8 cellular contexts compared by ENCODE assay signal in the genomic region with DNA sequence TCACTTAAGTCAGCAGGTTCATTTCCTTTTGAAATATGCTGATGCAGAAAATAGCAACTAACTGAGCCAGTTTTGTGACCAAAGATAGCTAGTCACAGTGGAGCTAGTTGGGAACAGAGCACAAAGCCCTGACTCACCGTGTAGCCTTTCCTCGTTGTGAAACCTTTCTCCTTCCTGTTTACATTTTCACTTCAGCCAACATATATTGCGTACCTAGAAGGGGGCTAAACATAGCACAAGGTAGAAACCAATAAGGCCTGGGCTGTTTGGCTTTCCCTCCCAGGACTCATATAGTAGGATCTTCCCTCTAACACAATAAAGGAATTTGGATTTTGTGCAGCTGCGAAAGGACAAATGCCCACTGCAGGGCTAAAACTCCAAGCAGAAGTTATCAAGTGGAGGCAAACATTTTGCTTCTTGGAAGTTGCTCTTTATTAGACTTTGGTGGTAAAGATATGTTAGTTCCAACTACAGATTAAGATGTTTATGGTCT. TPM values are rescaled to one million over a fixed set of nuclear protein-coding genes. Genes with fewer than 3 reads are reported as not detected.
DNase-seq lines count a peak whose midpoint lies in the region; ATAC-seq, FAIRE-seq and TF ChIP-seq lines count a peak whose summit lies in the region.

No MANE protein-coding gene starts in this region.

- ATAC-seq in A549 (peak; percentile 93 to 94), GM18502 (IDR thresholded peaks at IDR 0.05; ENCODE audit: poor library complexity, unreplicated experiment) (peak; percentile 100), HG02798 (IDR thresholded peaks at IDR 0.05; ENCODE audit: poor library complexity, unreplicated experiment) (peak; percentile 91), naive B cell (ENCODE audit: low read depth in 2 of 2) (peak; percentile 82)

- H3K4me1 ChIP-seq in A549, result peaks cover 10% of the 10 kb centered on the region

- CTCF ChIA-PET in A549 (lab: Yijun Ruan, JAX), result interaction anchor here (2.1 kb wide), 1 partner anchor 26 kb away, joined by 13 read pairs; no protein-coding TSS in a partner anchor

- no peaks in the 10 kb centered on the region for H3K27me3 Mint-ChIP-seq in naive B cell

- H3K4me2 ChIP-seq in A549, result peak overlapping the region; percentile 68

- TF ChIP-seq POLR2A in A549 (IDR thresholded peaks at IDR 0.05; ENCODE audit: low read length), result no peak

- TF ChIP-seq RAD21 in A549 (conservative IDR thresholded peaks at IDR 0.05 in 1 of 2, IDR thresholded peaks at IDR 0.05 in 1 of 2), result no peak

- no peak for TF ChIP-seq EP300 in A549 (IDR thresholded peaks at IDR 0.05)

- POLR2A ChIA-PET in A549 (lab: Yijun Ruan, JAX), result interaction anchor here (0.7 kb wide), 1 partner anchor 30 kb away, joined by 6 read pairs; no protein-coding TSS in a partner anchor

- no peaks in the 10 kb centered on the region for H3K9me3 Mint-ChIP-seq in naive B cell

- WGBS in A549 (ENCODE audit: missing lambda C conversion rate), result 15% methylated on average over 4 of the region's 4 CpGs

- TF ChIP-seq CTCF in A549 (IDR thresholded peaks at IDR 0.05), result no peak

- no peaks in the 10 kb centered on the region for H3K36me3 Mint-ChIP-seq in naive B cell

- peaks cover 6 to 9% (median 8%) of the 10 kb centered on the region in 3 donors for H3K4me1 Mint-ChIP-seq in naive B cell

- no peak for FAIRE-seq in A549 (lab: Jason Lieb, UNC)

- no peak overlapping the region for H3K4me3 ChIP-seq in A549

- H3K27ac ChIP-seq in A549, result peak overlapping the region; percentile 75 to 81
- H3K27ac ChIP-seq in cingulate gyrus (ENCODE audit: low read depth, low read length), result peak overlapping the region; percentile 39

- DNase-seq in A549 (ENCODE audit: low read depth in 1 of 2, low spot score in 1 of 2) (peak; percentile 69 to 84), NCI-H510A (lab: John Stamatoyannopoulos, UW) (peak; percentile 34), naive B cell (no peak)
- DNase-seq in stimulated activated CD4-positive, alpha-beta T cell treated with anti-CD3 and anti-CD28 coated beads, Interleukin-4, amount 100 ng/mL, for 24 hours, result no peak
- DNase-seq in activated effector memory CD4-positive, alpha-beta T cell treated with anti-CD3 and anti-CD28 coated beads, Interleukin-2, amount 50 U/mL, for 16 hours, result no peak

- H3K4me3 Mint-ChIP-seq in naive B cell, result peak overlapping the region in 2 of 8 donors; percentile 12 to 26

- H3K9me3 ChIP-seq in A549, result no peaks in the 10 kb centered on the region

- H3K27ac Mint-ChIP-seq in naive B cell, result peak overlapping the region in 2 of 6 donors; percentile 14 to 44

TF ChIP-seq in A549, 52 proteins besides CTCF, POLR2A, EP300 and RAD21:
- no peak for TF ChIP-seq HDAC2 (IDR thresholded peaks at IDR 0.05)
- TF ChIP-seq TP53 (CRISPR knock-in tag; IDR thresholded peaks at IDR 0.05), result no peak
- no peak for TF ChIP-seq HOXA7 (CRISPR knock-in tag; IDR thresholded peaks at IDR 0.05)
- TF ChIP-seq KDM5A (IDR thresholded peaks at IDR 0.05), result no peak
- peak; percentile 60 to 80; a peak in 3 of 4 replicates for TF ChIP-seq CEBPB (IDR thresholded peaks at IDR 0.05)
- TF ChIP-seq FOSL2 (IDR thresholded peaks at IDR 0.05), result no peak
- peak; percentile 83 for TF ChIP-seq FOSL2 (CRISPR knock-in tag; IDR thresholded peaks at IDR 0.05)
- TF ChIP-seq POLR2AphosphoS2 (conservative IDR thresholded peaks at IDR 0.05; ENCODE audit: low read length), result no peak
- peak; percentile 98 for TF ChIP-seq MAFK (IDR thresholded peaks at IDR 0.05; ENCODE audit: partially characterized antibody)
- TF ChIP-seq HOXB13 (CRISPR knock-in tag; IDR thresholded peaks at IDR 0.05; ENCODE audit: low read depth), result no peak
- no peak for TF ChIP-seq ZFP36 (IDR thresholded peaks at IDR 0.05; ENCODE audit: borderline replicate concordance, partially characterized antibody)
- no peak for TF ChIP-seq CHD2 (IDR thresholded peaks at IDR 0.05; ENCODE audit: low read length, partially characterized antibody)
- TF ChIP-seq SREBF2 (IDR thresholded peaks at IDR 0.05), result no peak
- no peak for TF ChIP-seq CBX8 (IDR thresholded peaks at IDR 0.05)
- TF ChIP-seq ZSCAN20 (CRISPR knock-in tag; IDR thresholded peaks at IDR 0.05), result no peak
- no peak for TF ChIP-seq MAZ (IDR thresholded peaks at IDR 0.05; ENCODE audit: borderline replicate concordance, low read depth, low read length)
- TF ChIP-seq, protein P1, sequence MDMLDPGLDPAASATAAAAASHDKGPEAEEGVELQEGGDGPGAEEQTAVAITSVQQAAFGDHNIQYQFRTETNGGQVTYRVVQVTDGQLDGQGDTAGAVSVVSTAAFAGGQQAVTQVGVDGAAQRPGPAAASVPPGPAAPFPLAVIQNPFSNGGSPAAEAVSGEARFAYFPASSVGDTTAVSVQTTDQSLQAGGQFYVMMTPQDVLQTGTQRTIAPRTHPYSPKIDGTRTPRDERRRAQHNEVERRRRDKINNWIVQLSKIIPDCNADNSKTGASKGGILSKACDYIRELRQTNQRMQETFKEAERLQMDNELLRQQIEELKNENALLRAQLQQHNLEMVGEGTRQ (IDR thresholded peaks at IDR 0.05), result no peak

RNA-seq across cellular contexts. Expression of a gene that starts 24.5 kb away (rescaled TPM):
- 21.1 and 23.7 TPM in 2 replicates for polyA plus RNA-seq in A549 (2011; rRNA removed)
- polyA plus RNA-seq in A549 (2012; cell fraction: cytosol; rRNA removed), result 6.9 and 8.5 TPM in 2 replicates
- 9.9 and 13.4 TPM in 2 replicates for polyA plus RNA-seq in A549 (2012; cell fraction: nucleus; rRNA removed)
- polyA plus RNA-seq in A549 (2017; fragmentation: RNase III; extraction: RNeasy Plus Mini Kit Qiagen cat#74134 plus additional on column Dnase treatment), result 12.5 to 14.0 TPM (median 12.9 TPM) in 3 replicates
- 17.9 and 18.8 TPM in 2 replicates for polyA minus RNA-seq in A549 (2011; rRNA and poly(A)+ RNA removed)
- polyA plus RNA-seq in naive B cell (ENCODE audit: low read depth in 6 of 6), result 10 to 100 TPM in 2 of 6 donors, 1 to 10 TPM in 4; 1.6 to 15.4 (median 8.1) TPM

Comparison
In these comparisons a context has a peak if more than half of its experiments do, and no peak if none do; other contexts are left out.
1. DNase-seq: peak in A549 (2 of 2) and NCI-H510A (single experiment); none in naive B cell (single experiment), stimulated activated CD4-positive, alpha-beta T cell treated with anti-CD3 and anti-CD28 coated beads, Interleukin-4, amount 100 ng/mL, for 24 hours (single experiment) and activated effector memory CD4-positive, alpha-beta T cell treated with anti-CD3 and anti-CD28 coated beads, Interleukin-2, amount 50 U/mL, for 16 hours (single experiment).
2. Peak in every context shown above with its lines, with median percentiles within 50 percentile points of each other: ATAC-seq.